In the genomic region with DNA sequence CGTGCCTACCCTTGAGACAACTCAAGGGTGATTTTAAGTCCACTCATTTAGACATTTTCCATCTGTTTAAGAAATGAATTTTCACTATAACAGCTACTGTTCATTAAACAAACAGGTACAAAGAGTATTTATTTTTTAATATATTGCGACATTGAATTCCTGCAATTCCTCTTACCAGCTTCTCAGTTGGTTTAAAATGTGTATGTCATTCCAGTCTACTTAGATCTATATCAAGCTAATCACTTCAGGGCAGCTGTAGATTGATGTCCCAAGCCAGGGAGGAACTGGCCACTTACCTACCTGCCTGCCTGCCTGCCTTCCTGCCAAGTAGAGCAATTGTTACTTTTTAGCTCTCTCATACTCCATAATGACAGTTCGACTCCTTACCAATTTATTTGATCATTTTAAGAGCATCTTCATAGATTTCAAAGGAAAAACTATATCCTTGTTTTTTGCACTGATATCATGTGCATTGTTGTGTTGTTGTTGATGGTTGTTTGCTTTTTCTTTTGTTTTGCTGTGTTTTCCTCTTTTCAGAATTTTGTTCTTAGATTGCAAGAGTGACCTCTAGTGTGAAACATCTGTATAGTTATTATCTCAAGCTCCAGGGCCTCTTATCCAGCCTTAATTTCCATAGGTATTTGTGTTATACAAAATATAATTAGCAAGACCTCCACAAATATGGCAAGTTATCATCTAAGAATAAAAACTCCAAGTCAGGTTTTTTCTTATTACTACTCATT, we compare ENCODE assay signal across 14 cellular contexts.
DNase-seq lines count a peak whose midpoint lies in the region; ATAC-seq, FAIRE-seq and TF ChIP-seq lines count a peak whose summit lies in the region.
"Had no signal": no experiment of that assay in that cellular context is flagged by ENCODE, and none has a peak within 500 bp of the region (broad histone marks: within the 10 kb centered on the region; RNA-seq: fewer than 3 reads in every experiment).

No MANE protein-coding gene starts in this region.

- in situ Hi-C loops in astrocyte of the cerebellum (cut with HindIII; ENCODE audit: low sequenced_read_pairs) (no loop called here), GM13977 (cut with MboI; ENCODE audit: low pct_unique_long_range_greater_than_20kb, low sequenced_read_pairs, unreplicated experiment) (no loop called here)

- no peaks in the 10 kb centered on the region for H3K4me1 ChIP-seq in heart right ventricle
- no peaks in the 10 kb centered on the region for H3K4me1 ChIP-seq in kidney (ENCODE audit: control insufficient read depth in 1 of 2, insufficient read depth in 1 of 2, low read depth in 1 of 2, low read length in 2 of 2)
- H3K4me1 ChIP-seq: SJCRH30 had no signal

- TF ChIP-seq CTCF in heart right ventricle (IDR thresholded peaks at IDR 0.05) = peak in 7 of 9 donors; percentile 16 to 47 (median 29)
- TF ChIP-seq CTCF in astrocyte of the cerebellum (IDR thresholded peaks at IDR 0.05; ENCODE audit: low read depth, low read length, missing control alignments) = no peak
- TF ChIP-seq CTCF in kidney (IDR thresholded peaks at IDR 0.05; ENCODE audit: borderline replicate concordance, extremely low read depth, insufficient read depth) = no peak
- no peak for TF ChIP-seq CTCF in GM13977 (IDR thresholded peaks at IDR 0.05; ENCODE audit: extremely low read depth, insufficient read depth, missing control alignments)

- peak; percentile 56 for FAIRE-seq in kidney (lab: Jason Lieb, UNC)

- no peaks in the 10 kb centered on the region for H3K36me3 Mint-ChIP-seq in activated naive CD4-positive, alpha-beta T cell treated with anti-CD3 and anti-CD28 coated beads for 36 hours (ENCODE audit: low read depth)
- no peaks in the 10 kb centered on the region for H3K36me3 Mint-ChIP-seq in activated T-helper 2 cell treated with anti-CD3 and anti-CD28 coated beads, Interferon-gamma antibody, Interleukin-2, Interleukin-4, amounts not matched to agents 10 μg/mL and 5 μg/mL and 100 μg/mL, durations not matched to agents 14 hours and 24 hours and 36 hours (ENCODE audit: low read depth)
- H3K36me3 Mint-ChIP-seq: naive B cell had no signal

- H3K9me3 ChIP-seq in heart right ventricle (no peaks in the 10 kb centered on the region), kidney (ENCODE audit: control insufficient read depth in 1 of 2, low read length in 2 of 2) (no peaks in the 10 kb centered on the region)
- H3K9me3 ChIP-seq: SJCRH30 had no signal

- intact Hi-C loops in heart right ventricle (cut with DNase I) = loop anchor here in 1 of 10 donors (10.0 kb wide), 1 partner anchor 507 kb away; no protein-coding TSS in a partner anchor
- intact Hi-C loops in Right ventricle myocardium inferior (cut with DNase I) = no loop called here
- intact Hi-C loops in kidney (cut with DNase I) = no loop called here
- intact Hi-C loops in activated naive CD4-positive, alpha-beta T cell treated with anti-CD3 and anti-CD28 coated beads for 36 hours (cut with micrococcal nuclease) = no loop called here
- intact Hi-C loops in activated T-helper 2 cell treated with anti-CD3 and anti-CD28 coated beads, Interferon-gamma antibody, Interleukin-2, Interleukin-4, amounts not matched to agents 10 μg/mL and 5 μg/mL and 100 μg/mL, durations not matched to agents 14 hours and 24 hours and 36 hours (cut with micrococcal nuclease) = no loop called here

- 82 to 92% methylated on average over 3 of the region's 3 CpGs for WGBS in heart right ventricle, 2 donors

- no peaks in the 10 kb centered on the region for H3K9me3 Mint-ChIP-seq in activated naive CD4-positive, alpha-beta T cell treated with anti-CD3 and anti-CD28 coated beads for 36 hours
- H3K9me3 Mint-ChIP-seq in activated T-helper 2 cell treated with anti-CD3 and anti-CD28 coated beads, Interferon-gamma antibody, Interleukin-2, Interleukin-4, amounts not matched to agents 10 μg/mL and 5 μg/mL and 100 μg/mL, durations not matched to agents 14 hours and 24 hours and 36 hours = no peaks in the 10 kb centered on the region

- H3K4me3 ChIP-seq in heart right ventricle (no peak overlapping the region), astrocyte of the cerebellum (ENCODE audit: low read depth, low read length) (no peak overlapping the region), kidney (ENCODE audit: low read length in 2 of 2) (no peak overlapping the region)
- H3K4me3 ChIP-seq: SJCRH30 had no signal

- no peak for DNase-seq in heart right ventricle
- DNase-seq in Right ventricle myocardium inferior (ENCODE audit: missing footprints) = no peak
- peak; percentile 4 for DNase-seq in astrocyte of the cerebellum (ENCODE audit: low read depth)
- no peak for DNase-seq in kidney
- DNase-seq in NCI-H774 (lab: John Stamatoyannopoulos, UW) = no peak
- DNase-seq in activated naive CD4-positive, alpha-beta T cell treated with anti-CD3 and anti-CD28 coated beads for 36 hours = no peak
- no peak for DNase-seq in activated T-helper 2 cell treated with anti-CD3 and anti-CD28 coated beads, Interferon-gamma antibody, Interleukin-2, Interleukin-4, amounts not matched to agents 10 μg/mL and 5 μg/mL and 100 μg/mL, durations not matched to agents 14 hours and 24 hours and 36 hours (ENCODE audit: low spot score)
- no peak for DNase-seq in GM13977 (ENCODE audit: low spot score)
- DNase-seq: activated CD4-positive, alpha-beta T cell treated with anti-CD3 and anti-CD28 coated beads for 36 hours; activated gamma-delta T cell treated with Interleukin-2 at 50 U/mL for 16 hours; naive B cell; NCI-H2081; stimulated activated naive CD8-positive, alpha-beta T cell treated with anti-CD3 and anti-CD28 coated beads, Interleukin-15, Interleukin-2, amounts not matched to agents 100 U/mL and 50 U/mL, for 24 hours had no signal

- no peak overlapping the region for H3K27ac ChIP-seq in heart right ventricle
- no peak overlapping the region for H3K27ac ChIP-seq in kidney (ENCODE audit: low read depth in 2 of 2, low read length in 2 of 2)
- H3K27ac ChIP-seq: SJCRH30 had no signal

- no peaks in the 10 kb centered on the region for H3K4me1 Mint-ChIP-seq in activated naive CD4-positive, alpha-beta T cell treated with anti-CD3 and anti-CD28 coated beads for 36 hours (ENCODE audit: low read depth)
- H3K4me1 Mint-ChIP-seq in activated T-helper 2 cell treated with anti-CD3 and anti-CD28 coated beads, Interferon-gamma antibody, Interleukin-2, Interleukin-4, amounts not matched to agents 10 μg/mL and 5 μg/mL and 100 μg/mL, durations not matched to agents 14 hours and 24 hours and 36 hours (ENCODE audit: low read depth) = no peaks in the 10 kb centered on the region
- H3K4me1 Mint-ChIP-seq: activated CD4-positive, alpha-beta T cell treated with anti-CD3 and anti-CD28 coated beads for 36 hours had no signal

- H3K27me3 Mint-ChIP-seq in activated naive CD4-positive, alpha-beta T cell treated with anti-CD3 and anti-CD28 coated beads for 36 hours (ENCODE audit: low read depth) = no peaks in the 10 kb centered on the region
- H3K27me3 Mint-ChIP-seq in activated T-helper 2 cell treated with anti-CD3 and anti-CD28 coated beads, Interferon-gamma antibody, Interleukin-2, Interleukin-4, amounts not matched to agents 10 μg/mL and 5 μg/mL and 100 μg/mL, durations not matched to agents 14 hours and 24 hours and 36 hours (ENCODE audit: low read depth) = no peaks in the 10 kb centered on the region
- H3K27me3 Mint-ChIP-seq: activated CD4-positive, alpha-beta T cell treated with anti-CD3 and anti-CD28 coated beads for 36 hours; naive B cell had no signal

- H3K27me3 ChIP-seq in heart right ventricle = peaks cover 0 to 14% (median 0%) of the 10 kb centered on the region in 7 donors
- H3K27me3 ChIP-seq: SJCRH30 had no signal

- H3K36me3 ChIP-seq in heart right ventricle (no peaks in the 10 kb centered on the region), kidney (ENCODE audit: control insufficient read depth in 1 of 2, insufficient read depth in 2 of 2, low read length in 2 of 2) (no peaks in the 10 kb centered on the region)
- H3K36me3 ChIP-seq: SJCRH30 had no signal

- H3K4me3 Mint-ChIP-seq in activated naive CD4-positive, alpha-beta T cell treated with anti-CD3 and anti-CD28 coated beads for 36 hours = no peak overlapping the region
- H3K4me3 Mint-ChIP-seq in activated T-helper 2 cell treated with anti-CD3 and anti-CD28 coated beads, Interferon-gamma antibody, Interleukin-2, Interleukin-4, amounts not matched to agents 10 μg/mL and 5 μg/mL and 100 μg/mL, durations not matched to agents 14 hours and 24 hours and 36 hours (ENCODE audit: low read depth) = no peak overlapping the region
- H3K4me3 Mint-ChIP-seq: activated CD4-positive, alpha-beta T cell treated with anti-CD3 and anti-CD28 coated beads for 36 hours; naive B cell had no signal

- CTCF ChIA-PET in activated naive CD4-positive, alpha-beta T cell treated with anti-CD3 and anti-CD28 coated beads for 36 hours (lab: Charles Lee) = no interaction called here

- H3K27ac Mint-ChIP-seq in activated naive CD4-positive, alpha-beta T cell treated with anti-CD3 and anti-CD28 coated beads for 36 hours = no peak overlapping the region
- H3K27ac Mint-ChIP-seq in activated T-helper 2 cell treated with anti-CD3 and anti-CD28 coated beads, Interferon-gamma antibody, Interleukin-2, Interleukin-4, amounts not matched to agents 10 μg/mL and 5 μg/mL and 100 μg/mL, durations not matched to agents 14 hours and 24 hours and 36 hours = no peak overlapping the region
- H3K27ac Mint-ChIP-seq: activated CD4-positive, alpha-beta T cell treated with anti-CD3 and anti-CD28 coated beads for 36 hours had no signal

- ATAC-seq in heart right ventricle (no peak), Right ventricle myocardium inferior (no peak)
- ATAC-seq: activated CD4-positive, alpha-beta T cell treated with anti-CD3 and anti-CD28 coated beads for 36 hours; stimulated activated naive CD8-positive, alpha-beta T cell treated with anti-CD3 and anti-CD28 coated beads, Interleukin-15, Interleukin-2, amounts not matched to agents 100 U/mL and 50 U/mL, for 24 hours had no signal

- no peak overlapping the region for H3K9ac ChIP-seq in kidney (ENCODE audit: low read length in 2 of 2)

Comparison
In these comparisons a context has a peak if more than half of its experiments do, and no peak if none do; other contexts are left out.
1. CTCF ChIP-seq: peak in heart right ventricle (7 of 9); none in astrocyte of the cerebellum (single experiment), kidney (single experiment) and GM13977 (single experiment).